ENCODE assay signal across 21 cellular contexts in genomic region chr20:51046021-51046985, GRCh38. TPM values are rescaled to one million over a fixed set of nuclear protein-coding genes. Genes with fewer than 3 reads are reported as not detected.
"Had no signal": no experiment of that assay in that cellular context is flagged by ENCODE, and none has a peak within 500 bp of the region (broad histone marks: within the 10 kb centered on the region; RNA-seq: fewer than 3 reads in every experiment).

No MANE protein-coding gene starts in this region.

- H3K9me3 ChIP-seq: ascending aorta, gastrocnemius medialis, thoracic aorta, vagina had no signal

- H3K9me3 Mint-ChIP-seq: activated naive CD4-positive, alpha-beta T cell treated with anti-CD3 and anti-CD28 coated beads, Interleukin-2, amount 50 U/mL, for 24 hours; dendritic cell treated with granulocyte-macrophage colony-stimulating factor and Interleukin-4, amounts not matched to agents 40 ng/mL and 50 ng/mL, for 4 days; T-helper 2 cell treated with Interferon-gamma antibody and Interleukin-4, amounts not matched to agents 5 μg/mL and 100 μg/mL, for 36 hours; type B pancreatic cell had no signal

- H3K4me1 ChIP-seq: ascending aorta, gastrocnemius medialis, left ventricle myocardium inferior, vagina had no signal

- H3K27ac Mint-ChIP-seq: activated naive CD4-positive, alpha-beta T cell treated with anti-CD3 and anti-CD28 coated beads, Interleukin-2, amount 50 U/mL, for 24 hours; dendritic cell treated with granulocyte-macrophage colony-stimulating factor and Interleukin-4, amounts not matched to agents 40 ng/mL and 50 ng/mL, for 4 days; naive thymus-derived CD4-positive, alpha-beta T cell; progenitor cell of endocrine pancreas; T-helper 2 cell treated with Interferon-gamma antibody and Interleukin-4, amounts not matched to agents 5 μg/mL and 100 μg/mL, for 36 hours; type B pancreatic cell had no signal

- H3K4me3 ChIP-seq: ascending aorta, gastrocnemius medialis, left ventricle myocardium inferior, thoracic aorta, vagina had no signal

- H3K36me3 Mint-ChIP-seq: activated naive CD4-positive, alpha-beta T cell treated with anti-CD3 and anti-CD28 coated beads, Interleukin-2, amount 50 U/mL, for 24 hours; naive thymus-derived CD4-positive, alpha-beta T cell; type B pancreatic cell had no signal

- ATAC-seq: esophagus mucosa; gastrocnemius medialis; naive thymus-derived CD4-positive, alpha-beta T cell had no signal

- H3K4me1 Mint-ChIP-seq: activated naive CD4-positive, alpha-beta T cell treated with anti-CD3 and anti-CD28 coated beads, Interleukin-2, amount 50 U/mL, for 24 hours; naive thymus-derived CD4-positive, alpha-beta T cell had no signal

- H3K27me3 ChIP-seq: ascending aorta, brain microvascular endothelial cell, gastrocnemius medialis, vagina had no signal

- H3K4me3 Mint-ChIP-seq: activated naive CD4-positive, alpha-beta T cell treated with anti-CD3 and anti-CD28 coated beads, Interleukin-2, amount 50 U/mL, for 24 hours; dendritic cell treated with granulocyte-macrophage colony-stimulating factor and Interleukin-4, amounts not matched to agents 40 ng/mL and 50 ng/mL, for 4 days; naive thymus-derived CD4-positive, alpha-beta T cell; neural crest cell; T-helper 2 cell treated with Interferon-gamma antibody and Interleukin-4, amounts not matched to agents 5 μg/mL and 100 μg/mL, for 36 hours; type B pancreatic cell had no signal

- H3K27me3 Mint-ChIP-seq: progenitor cell of endocrine pancreas, type B pancreatic cell had no signal

- H3K27ac ChIP-seq: ascending aorta, brain microvascular endothelial cell, gastrocnemius medialis, left ventricle myocardium inferior, thoracic aorta, vagina had no signal

- DNase-seq: activated effector memory CD4-positive, alpha-beta T cell treated with anti-CD3 and anti-CD28 coated beads, Interleukin-2, amount 50 U/mL, for 16 hours; brain microvascular endothelial cell; caudate nucleus; effector CD4-positive, alpha-beta T cell; gastrocnemius medialis; hippocampal formation; left ventricle myocardium inferior; naive thymus-derived CD4-positive, alpha-beta T cell; retina; stimulated activated CD4-positive, alpha-beta T cell treated with anti-CD3 and anti-CD28 coated beads, Interleukin-2, amount 100 ng/mL, for 48 hours; stimulated activated naive CD4-positive, alpha-beta T cell had no signal

- H3K36me3 ChIP-seq: ascending aorta, brain microvascular endothelial cell, gastrocnemius medialis, left ventricle myocardium inferior, thoracic aorta, vagina had no signal

RNA-seq across cellular contexts. Expression of gene KCNG1, which starts 23.4 kb away (rescaled TPM):
- total RNA-seq: gastrocnemius medialis had no signal
- polyA plus RNA-seq: naive thymus-derived CD4-positive, alpha-beta T cell had no signal
